In genomic region chr3:50600841-50601591, GRCh38 we compare ENCODE assay signal across 1 cellular context.
TF ChIP-seq lines count a peak whose summit lies in the region.

No MANE protein-coding gene starts in this region.

TF ChIP-seq in HepG2, 621 proteins besides CTCF, POLR2A, EP300 and RAD21 (continued from another document and continues in another):
- TF ChIP-seq SMAD3 (CRISPR knock-in tag; IDR thresholded peaks at IDR 0.05) (peak; percentile 92), ZNF615 (CRISPR knock-in tag; IDR thresholded peaks at IDR 0.05; ENCODE audit: borderline replicate concordance) (0 out of 2 replicates have a peak, but pooled peaks have one; percentile 56), MAX (IDR thresholded peaks at IDR 0.05) (peak; percentile 89), ZBTB26 (CRISPR knock-in tag; IDR thresholded peaks at IDR 0.05; ENCODE audit: borderline replicate concordance) (0 out of 2 replicates have a peak, but pooled peaks have one; percentile 53), SCMH1 (CRISPR knock-in tag; IDR thresholded peaks at IDR 0.05; ENCODE audit: borderline replicate concordance) (no peak), ATF7-NPFF (CRISPR knock-in tag; IDR thresholded peaks at IDR 0.05; ENCODE audit: low read depth) (peak; percentile 67; the same call in 1 of the 2 replicates), ZNF432 (CRISPR knock-in tag; IDR thresholded peaks at IDR 0.05; ENCODE audit: borderline replicate concordance) (no peak), ATF6 (CRISPR knock-in tag; conservative IDR thresholded peaks at IDR 0.05) (peak; percentile 52; the same call in 1 of the 2 replicates), ZNF740 (CRISPR knock-in tag; IDR thresholded peaks at IDR 0.05) (peak; percentile 86; the same call in 1 of the 2 replicates), THAP9 (CRISPR knock-in tag; IDR thresholded peaks at IDR 0.05; ENCODE audit: borderline replicate concordance) (0 out of 2 replicates have a peak, but pooled peaks have one; percentile 18), ZNF350 (CRISPR knock-in tag; IDR thresholded peaks at IDR 0.05; ENCODE audit: borderline replicate concordance, low read depth) (peak; percentile 82), DBP (CRISPR knock-in tag; IDR thresholded peaks at IDR 0.05; ENCODE audit: not compliant biosample characterization) (no peak), ATF7 (IDR thresholded peaks at IDR 0.05) (no peak), ATF7 (CRISPR knock-in tag; IDR thresholded peaks at IDR 0.05) (no peak), JUND (CRISPR knock-in tag; IDR thresholded peaks at IDR 0.05) (peak; percentile 64; the same call in 1 of the 2 replicates), BORCS8-MEF2B (CRISPR knock-in tag; IDR thresholded peaks at IDR 0.05) (no peak), HNRNPLL (IDR thresholded peaks at IDR 0.05; ENCODE audit: low read depth, low read length, poor library complexity, severe bottlenecking) (peak; percentile 60), ZNF275 (CRISPR knock-in tag; IDR thresholded peaks at IDR 0.05; ENCODE audit: borderline replicate concordance) (no peak; the same call in 1 of the 2 replicates), FLYWCH1 (CRISPR knock-in tag; IDR thresholded peaks at IDR 0.05) (no peak), ZNF75D (CRISPR knock-in tag; IDR thresholded peaks at IDR 0.05; ENCODE audit: borderline replicate concordance) (peak; percentile 75; the same call in 1 of the 2 replicates), ZNF34 (CRISPR knock-in tag; IDR thresholded peaks at IDR 0.05; ENCODE audit: borderline replicate concordance) (no peak), ZNF570 (CRISPR knock-in tag; IDR thresholded peaks at IDR 0.05; ENCODE audit: borderline replicate concordance) (no peak), ZBTB44 (CRISPR knock-in tag; IDR thresholded peaks at IDR 0.05) (no peak), ZNF616 (CRISPR knock-in tag; IDR thresholded peaks at IDR 0.05; ENCODE audit: low read depth) (no peak), RARG (CRISPR knock-in tag; IDR thresholded peaks at IDR 0.05; ENCODE audit: low read depth) (no peak), ZNF343 (CRISPR knock-in tag; IDR thresholded peaks at IDR 0.05) (peak; percentile 80; the same call in 1 of the 2 replicates), TFAP4 (IDR thresholded peaks at IDR 0.05; ENCODE audit: borderline replicate concordance, low read depth) (peak; percentile 74; the same call in 1 of the 2 replicates), ZBTB38 (CRISPR knock-in tag; IDR thresholded peaks at IDR 0.05) (no peak), KLF13 (CRISPR knock-in tag; IDR thresholded peaks at IDR 0.05) (no peak), SOX5 (CRISPR knock-in tag; IDR thresholded peaks at IDR 0.05; ENCODE audit: borderline replicate concordance) (peak; percentile 83; the same call in 1 of the 2 replicates), TEF (CRISPR knock-in tag; IDR thresholded peaks at IDR 0.05) (no peak), PCBP1 (IDR thresholded peaks at IDR 0.05; ENCODE audit: borderline replicate concordance, low read depth, low read length) (no peak), RFX3 (CRISPR knock-in tag; IDR thresholded peaks at IDR 0.05) (no peak), TOE1 (CRISPR knock-in tag; IDR thresholded peaks at IDR 0.05) (no peak), RFX5 (IDR thresholded peaks at IDR 0.05; ENCODE audit: low read depth, low read length) (no peak), TAF15 (IDR thresholded peaks at IDR 0.05; ENCODE audit: low read depth, low read length, poor library complexity, severe bottlenecking) (no peak), PRDM15 (CRISPR knock-in tag; IDR thresholded peaks at IDR 0.05) (no peak), KLF9 (CRISPR knock-in tag; IDR thresholded peaks at IDR 0.05; ENCODE audit: low read depth) (no peak), ZSCAN12 (CRISPR knock-in tag; IDR thresholded peaks at IDR 0.05) (no peak), ZNF790 (CRISPR knock-in tag; IDR thresholded peaks at IDR 0.05; ENCODE audit: borderline replicate concordance) (no peak), ZNF800 (CRISPR knock-in tag; IDR thresholded peaks at IDR 0.05) (no peak), ZIK1 (CRISPR knock-in tag; IDR thresholded peaks at IDR 0.05; ENCODE audit: borderline replicate concordance, low read depth) (no peak), ZNF720 (CRISPR knock-in tag; IDR thresholded peaks at IDR 0.05) (no peak)
